ENCODE assay signal across 8 cellular contexts in the genomic region with DNA sequence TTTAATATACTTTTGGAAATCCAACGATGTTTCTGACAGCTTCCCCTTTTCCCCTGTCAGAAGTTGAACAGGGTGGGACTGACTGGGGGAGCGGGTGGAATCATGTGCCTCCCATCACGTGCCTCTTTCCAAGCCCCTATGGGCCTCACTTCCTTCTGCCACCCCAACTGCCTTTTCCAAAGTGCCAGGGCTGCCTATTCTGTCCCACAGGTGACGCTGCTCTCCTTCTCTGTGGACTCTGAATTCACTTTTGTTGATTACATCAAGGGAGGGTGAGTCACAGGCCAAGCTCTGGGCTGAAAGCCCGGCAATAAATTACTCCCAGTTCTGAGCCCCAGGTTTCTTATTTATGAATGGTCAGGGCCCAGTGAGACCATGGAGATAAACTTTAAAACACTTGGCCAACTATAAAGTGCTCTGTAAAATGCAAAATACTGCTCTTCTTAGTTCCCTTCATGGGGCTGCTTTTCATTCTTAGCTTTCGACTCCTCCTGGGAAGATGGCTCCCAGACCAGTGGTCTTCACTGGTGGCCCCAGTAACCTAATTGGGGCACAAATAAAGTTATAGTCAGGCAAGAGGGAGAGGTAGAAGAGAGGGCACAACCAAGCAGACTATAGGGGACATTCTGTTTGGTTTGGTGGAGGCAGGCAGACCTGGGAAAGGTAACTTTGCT. TPM values are rescaled to one million over a fixed set of nuclear protein-coding genes. Genes with fewer than 3 reads are reported as not detected.
A peak's percentile ranks its signal among the peaks of the same experiment; 100 is the strongest.
DNase-seq lines count a peak whose midpoint lies in the region; ATAC-seq, FAIRE-seq and TF ChIP-seq lines count a peak whose summit lies in the region.

No MANE protein-coding gene starts in this region.

- TF ChIP-seq CTCF in HEK293 (tag by site-specific recombination; IDR thresholded peaks at IDR 0.05) (peak; percentile 79), endothelial cell of umbilical vein (IDR thresholded peaks at IDR 0.05; ENCODE audit: extremely low read depth in 1 of 2, insufficient read depth in 1 of 2, low read depth in 1 of 2, low read length in 2 of 2) (peak; percentile 75 to 77)

- no TSS peak for BruUV-seq in endothelial cell of umbilical vein (replicated peaks; lab: Mats Ljungman, UMichigan)

- H3K4me1 ChIP-seq in HEK293 (ENCODE audit: control insufficient read depth, insufficient read depth, low read length) = no peaks in the 10 kb centered on the region
- no peaks in the 10 kb centered on the region for H3K4me1 ChIP-seq in endothelial cell of umbilical vein (ENCODE audit: control insufficient read depth, extremely low read depth, insufficient read depth, low read length)
- peaks cover 5% of the 10 kb centered on the region for H3K4me1 ChIP-seq in mucosa of stomach (ENCODE audit: control insufficient read depth, insufficient read depth, low read length)

- intact Hi-C loops in endothelial cell of umbilical vein (cut with micrococcal nuclease) = loop anchor here (1.0 to 5.0 kb wide), 5 partner anchors 15 to 230 kb away; a partner anchor contains a TSS

- DNase-seq in AG20443 (ENCODE audit: low spot score) (peak; percentile 91), SW480 (ENCODE audit: low spot score) (peak; percentile 84), endothelial cell of umbilical vein (ENCODE audit: low read depth, low spot score) (peak; percentile 89), ureter (ENCODE audit: low spot score) (peak; percentile 88)

- no peaks in the 10 kb centered on the region for H4K20me1 ChIP-seq in endothelial cell of umbilical vein (replicated peaks; ENCODE audit: control insufficient read depth, extremely low read depth, insufficient read depth, low read length)

- ATAC-seq in GM19397 (IDR thresholded peaks at IDR 0.05; ENCODE audit: unreplicated experiment) (no peak), GM18868 (IDR thresholded peaks at IDR 0.05; ENCODE audit: unreplicated experiment) (no peak)

- no peaks in the 10 kb centered on the region for H3K9me1 ChIP-seq in endothelial cell of umbilical vein (replicated peaks; ENCODE audit: control insufficient read depth, extremely low read depth, insufficient read depth, low read length)

- CTCF ChIA-PET in HEK293 (lab: Yijun Ruan, JAX) (interaction anchor here (0.5 to 1.9 kb wide), 21 partner anchors 8 to 510 kb away, joined by 3 to 15 read pairs (median 4); a partner anchor contains a TSS), endothelial cell of umbilical vein (lab: Charles Lee) (interaction anchor here (0.6 to 3.7 kb wide), 17 partner anchors 8 to 1028 kb away, joined by 3 to 27 read pairs (median 4); a partner anchor contains a TSS)

- peak; percentile 87 for FAIRE-seq in endothelial cell of umbilical vein (lab: Jason Lieb, UNC)

- H3K4me2 ChIP-seq in endothelial cell of umbilical vein (ENCODE audit: insufficient read depth, low read length) = no peak overlapping the region

- H3K36me3 ChIP-seq in HEK293 (ENCODE audit: control insufficient read depth in 2 of 2, insufficient read depth in 1 of 2, low read length in 2 of 2) (no peaks in the 10 kb centered on the region), endothelial cell of umbilical vein (ENCODE audit: control insufficient read depth in 2 of 2, extremely low read depth in 1 of 2, insufficient read depth in 2 of 2, low read length in 2 of 2) (no peaks in the 10 kb centered on the region), mucosa of stomach (ENCODE audit: control insufficient read depth, insufficient read depth, low read length) (no peaks in the 10 kb centered on the region)

- H3K9ac ChIP-seq in endothelial cell of umbilical vein (replicated peaks; ENCODE audit: extremely low read depth, insufficient read depth, low read length) (no peak overlapping the region), mucosa of stomach (ENCODE audit: low read length) (peak overlapping the region; percentile 22)

- POLR2A ChIA-PET in HEK293 (lab: Yijun Ruan, JAX) = interaction anchor here (0.6 to 1.3 kb wide), 3 partner anchors 15 to 605 kb away, joined by 3 to 4 read pairs (median 4); a partner anchor contains a TSS
- POLR2A ChIA-PET in endothelial cell of umbilical vein (lab: Charles Lee) = interaction anchor here (0.9 kb wide), 1 partner anchor 77 kb away, joined by 3 read pairs; a partner anchor contains a TSS

- H3K9me3 ChIP-seq in HEK293 (ENCODE audit: control insufficient read depth, insufficient read depth, low read depth, low read length) = no peaks in the 10 kb centered on the region
- no peaks in the 10 kb centered on the region for H3K9me3 ChIP-seq in endothelial cell of umbilical vein (replicated peaks; ENCODE audit: control insufficient read depth, insufficient read depth, low read length)
- no peaks in the 10 kb centered on the region for H3K9me3 ChIP-seq in mucosa of stomach (ENCODE audit: control insufficient read depth, low read length)

- H3K27ac ChIP-seq in HEK293 (ENCODE audit: extremely low read depth, low read depth, low read length) = no peak overlapping the region
- H3K27ac ChIP-seq in endothelial cell of umbilical vein (ENCODE audit: insufficient read depth, low read depth, low read length) = no peak overlapping the region

- H3K4me3 ChIP-seq in HEK293 (ENCODE audit: low read depth, low read length) (no peak overlapping the region), endothelial cell of umbilical vein (replicated peaks in 1 of 3; ENCODE audit: insufficient read depth in 1 of 3, low read depth in 1 of 3, low read length in 3 of 3) (no peak overlapping the region), mucosa of stomach (ENCODE audit: low read length) (no peak overlapping the region)

- no peak overlapping the region for H2AFZ ChIP-seq in endothelial cell of umbilical vein (ENCODE audit: low read depth, low read length)

- no peak for TF ChIP-seq POLR2A in endothelial cell of umbilical vein (IDR thresholded peaks at IDR 0.05; ENCODE audit: low read depth, low read length)

- no peaks in the 10 kb centered on the region for H3K79me2 ChIP-seq in endothelial cell of umbilical vein (ENCODE audit: control insufficient read depth, insufficient read depth, low read length)

- H3K27me3 ChIP-seq in endothelial cell of umbilical vein (ENCODE audit: control insufficient read depth in 2 of 2, insufficient read depth in 2 of 2, low read length in 2 of 2) = peaks cover 3 to 5% of the 10 kb centered on the region in 2 experiments
- H3K27me3 ChIP-seq in mucosa of stomach (ENCODE audit: control insufficient read depth, insufficient read depth, low read length) = no peaks in the 10 kb centered on the region

- dilution Hi-C loops in endothelial cell of umbilical vein (cut with MboI; ENCODE audit: extremely low pct_ligation_motif_present, low sequenced_read_pairs) = no loop called here

TF ChIP-seq in endothelial cell of umbilical vein, 7 proteins besides CTCF, POLR2A, EP300 and RAD21 (continues in another document):
- TF ChIP-seq, protein P1, sequence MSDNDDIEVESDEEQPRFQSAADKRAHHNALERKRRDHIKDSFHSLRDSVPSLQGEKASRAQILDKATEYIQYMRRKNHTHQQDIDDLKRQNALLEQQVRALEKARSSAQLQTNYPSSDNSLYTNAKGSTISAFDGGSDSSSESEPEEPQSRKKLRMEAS (IDR thresholded peaks at IDR 0.05; ENCODE audit: insufficient read depth, insufficient read length) = peak; percentile 66
- TF ChIP-seq EZH2 (IDR thresholded peaks at IDR 0.05; ENCODE audit: borderline replicate concordance, low read depth, low read length, severe bottlenecking) (no peak), MYC (IDR thresholded peaks at IDR 0.05; ENCODE audit: low read depth, low read length) (no peak), POLR2AphosphoS5 (IDR thresholded peaks at IDR 0.05; ENCODE audit: insufficient read depth, low read depth, low read length) (no peak), FOS (IDR thresholded peaks at IDR 0.05; ENCODE audit: borderline replicate concordance, insufficient read depth, low read length) (peak; percentile 82)

RNA-seq across cellular contexts. Expression of a gene that starts 12.3 kb away (rescaled TPM):
- total RNA-seq in endothelial cell of umbilical vein (not detected in 2 replicates), ureter (0.29 TPM)
- not detected in 2 replicates for polyA plus RNA-seq in endothelial cell of umbilical vein
- not detected in 2 replicates for polyA plus RNA-seq in endothelial cell of umbilical vein (2011; cell fraction: cytosol; rRNA removed)
- polyA plus RNA-seq in endothelial cell of umbilical vein (2011; cell fraction: nucleus; rRNA removed) = 0.13 and 0.26 TPM in 2 replicates
- not detected in 2 replicates for polyA plus RNA-seq in endothelial cell of umbilical vein (2012)
- polyA minus RNA-seq in endothelial cell of umbilical vein = not detected in 2 replicates
- not detected for polyA minus RNA-seq in endothelial cell of umbilical vein (2011; cell fraction: cytosol; rRNA and poly(A)+ RNA removed)
- polyA minus RNA-seq in endothelial cell of umbilical vein (2011; cell fraction: nucleus; rRNA and poly(A)+ RNA removed) = not detected in 2 replicates

RNA-seq across cellular contexts. Expression of a gene that starts 15.6 kb away (rescaled TPM):
- 23.2 and 26.2 TPM in 2 replicates for total RNA-seq in endothelial cell of umbilical vein
- polyA plus RNA-seq in endothelial cell of umbilical vein = 12.5 and 13.8 TPM in 2 replicates
- 12.4 and 13.7 TPM in 2 replicates for polyA plus RNA-seq in endothelial cell of umbilical vein (2011; cell fraction: cytosol; rRNA removed)
- 34.9 and 37.8 TPM in 2 replicates for polyA plus RNA-seq in endothelial cell of umbilical vein (2011; cell fraction: nucleus; rRNA removed)
- polyA plus RNA-seq in endothelial cell of umbilical vein (2012) = 12.4 and 13.5 TPM in 2 replicates
- 18.6 and 18.7 TPM in 2 replicates for polyA minus RNA-seq in endothelial cell of umbilical vein
- polyA minus RNA-seq in endothelial cell of umbilical vein (2011; cell fraction: cytosol; rRNA and poly(A)+ RNA removed) = 13.8 TPM
- polyA minus RNA-seq in endothelial cell of umbilical vein (2011; cell fraction: nucleus; rRNA and poly(A)+ RNA removed) = 15.6 and 22.6 TPM in 2 replicates
- 18.6 TPM for total RNA-seq in ureter

RNA-seq across cellular contexts. Expression of a gene that starts 33.9 kb away (rescaled TPM):
- 24.1 and 27.2 TPM in 2 replicates for total RNA-seq in endothelial cell of umbilical vein
- polyA plus RNA-seq in endothelial cell of umbilical vein = 32.1 and 36.2 TPM in 2 replicates
- polyA plus RNA-seq in endothelial cell of umbilical vein (2011; cell fraction: cytosol; rRNA removed) = 25.8 and 27.0 TPM in 2 replicates
- 36.0 and 36.3 TPM in 2 replicates for polyA plus RNA-seq in endothelial cell of umbilical vein (2011; cell fraction: nucleus; rRNA removed)
- polyA plus RNA-seq in endothelial cell of umbilical vein (2012) = 14.5 and 19.7 TPM in 2 replicates
- polyA minus RNA-seq in endothelial cell of umbilical vein = 49.9 and 61.9 TPM in 2 replicates
- 25.4 TPM for polyA minus RNA-seq in endothelial cell of umbilical vein (2011; cell fraction: cytosol; rRNA and poly(A)+ RNA removed)
- 37.2 and 41.7 TPM in 2 replicates for polyA minus RNA-seq in endothelial cell of umbilical vein (2011; cell fraction: nucleus; rRNA and poly(A)+ RNA removed)
- 25.3 TPM for total RNA-seq in ureter

RNA-seq across cellular contexts. Expression of a gene that starts 53.8 kb away (rescaled TPM):
- total RNA-seq in endothelial cell of umbilical vein = 23.5 and 25.7 TPM in 2 replicates
- polyA plus RNA-seq in endothelial cell of umbilical vein = 24.4 and 28.4 TPM in 2 replicates
- 27.5 and 32.0 TPM in 2 replicates for polyA plus RNA-seq in endothelial cell of umbilical vein (2011; cell fraction: cytosol; rRNA removed)
- 23.2 and 25.2 TPM in 2 replicates for polyA plus RNA-seq in endothelial cell of umbilical vein (2011; cell fraction: nucleus; rRNA removed)
- 21.5 and 22.5 TPM in 2 replicates for polyA plus RNA-seq in endothelial cell of umbilical vein (2012)
- polyA minus RNA-seq in endothelial cell of umbilical vein = 15.4 and 16.6 TPM in 2 replicates
- polyA minus RNA-seq in endothelial cell of umbilical vein (2011; cell fraction: cytosol; rRNA and poly(A)+ RNA removed) = 2.2 TPM
- polyA minus RNA-seq in endothelial cell of umbilical vein (2011; cell fraction: nucleus; rRNA and poly(A)+ RNA removed) = 5.2 and 8.0 TPM in 2 replicates
- total RNA-seq in ureter = 24.3 TPM
